8 cellular contexts compared by ENCODE assay signal in the genomic region with DNA sequence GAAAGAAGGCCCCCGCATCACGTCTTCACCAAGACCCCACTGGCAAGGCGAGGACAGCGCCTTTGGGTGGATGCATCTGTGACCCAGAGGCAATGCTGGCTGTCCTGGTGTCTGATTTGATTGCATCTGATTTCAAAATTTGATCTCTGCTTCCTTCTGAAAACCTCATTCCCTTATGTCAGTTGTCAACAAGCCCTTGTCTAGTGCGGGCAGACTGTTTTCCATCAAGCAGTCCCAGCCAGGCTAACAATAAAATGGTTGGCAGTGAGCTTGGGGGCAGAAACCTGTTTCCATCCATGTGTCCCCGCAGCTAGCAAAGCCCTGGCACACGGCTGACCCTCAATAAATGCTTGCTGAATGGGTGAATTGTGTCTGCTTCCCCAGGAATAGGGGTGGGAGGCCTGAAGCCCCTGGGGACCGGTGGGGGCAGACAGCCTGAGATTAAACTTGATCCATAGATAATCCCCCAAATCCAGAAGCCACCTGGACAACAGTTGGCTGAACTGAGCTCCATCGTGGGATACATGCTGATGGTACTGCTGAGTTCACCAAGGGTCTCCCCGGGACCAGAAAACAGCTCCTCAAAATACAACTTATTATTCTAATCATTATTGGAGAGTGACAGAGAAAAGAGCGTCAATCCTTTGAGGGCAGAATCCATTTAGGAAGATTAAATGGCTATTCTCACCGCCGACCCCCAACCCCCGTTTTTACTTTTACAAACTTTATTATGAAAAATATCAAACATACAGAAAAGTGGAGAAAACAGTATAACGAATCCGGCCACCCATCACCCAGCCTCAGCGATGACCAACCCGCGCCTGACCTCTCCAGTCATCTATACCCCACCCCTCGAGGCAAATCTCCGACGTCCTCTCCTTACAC. TPM values are rescaled to one million over a fixed set of nuclear protein-coding genes. Genes with fewer than 3 reads are reported as not detected.
DNase-seq lines count a peak whose midpoint lies in the region; TF ChIP-seq lines count a peak whose summit lies in the region.

No MANE protein-coding gene starts in this region.

- H3K9me3 Mint-ChIP-seq in endodermal cell: no peaks in the 10 kb centered on the region

- H3K9me3 ChIP-seq in ES-I3 (ENCODE audit: control insufficient read depth, insufficient read depth, low read length) (no peaks in the 10 kb centered on the region), endodermal cell (ENCODE audit: control insufficient read depth, low read length) (no peaks in the 10 kb centered on the region), neutrophil (no peaks in the 10 kb centered on the region)

- H3K9ac ChIP-seq in ES-I3 (ENCODE audit: low read depth, low read length) (peak overlapping the region; percentile 82), endodermal cell (ENCODE audit: extremely low read depth, low read length, poor library complexity, severe bottlenecking) (peak overlapping the region; percentile 48)

- H3K4me1 ChIP-seq in ES-I3 (ENCODE audit: insufficient read depth, low read length) (peaks cover 16% of the 10 kb centered on the region), endodermal cell (ENCODE audit: control insufficient read depth, insufficient read depth, low read length) (peaks cover 12% of the 10 kb centered on the region), neutrophil (ENCODE audit: control insufficient read depth in 1 of 2, insufficient read depth in 1 of 2, low read depth in 1 of 2, low read length in 1 of 2) (peaks cover 13 to 17% of the 10 kb centered on the region in 2 experiments)

- H3K27ac ChIP-seq in RWPE1 (peak overlapping the region; percentile 89), endodermal cell (ENCODE audit: low read depth, low read length) (no peak overlapping the region), neutrophil (peak overlapping the region; percentile 82)

- CTCF ChIA-PET in RWPE1 (lab: Yijun Ruan, JAX): interaction anchor here (0.6 to 1.0 kb wide), 3 partner anchors 48 to 181 kb away, joined by 3 to 4 read pairs (median 3); no protein-coding TSS in a partner anchor

- peak overlapping the region; percentile 88 for H3K4me3 Mint-ChIP-seq in endodermal cell

- POLR2A ChIA-PET in RWPE1 (lab: Yijun Ruan, JAX; ENCODE audit: low non-redundant PET): interaction anchor here (0.7 to 1.8 kb wide), 5 partner anchors 41 to 143 kb away, joined by 3 to 14 read pairs (median 3); no protein-coding TSS in a partner anchor

- peaks cover 60% of the 10 kb centered on the region for H3K4me1 Mint-ChIP-seq in endodermal cell

- TF ChIP-seq CTCF in RWPE1 (conservative IDR thresholded peaks at IDR 0.05; ENCODE audit: low read depth) (no peak), endodermal cell (conservative IDR thresholded peaks at IDR 0.05) (no peak), neutrophil (IDR thresholded peaks at IDR 0.05) (no peak)

- no peaks in the 10 kb centered on the region for H3K27me3 ChIP-seq in endodermal cell (ENCODE audit: control insufficient read depth, insufficient read depth, low read length, poor library complexity, severe bottlenecking)
- H3K27me3 ChIP-seq in neutrophil: peaks cover 94% of the 10 kb centered on the region

- H3K27me3 Mint-ChIP-seq in endodermal cell (ENCODE audit: insufficient read depth): no peaks in the 10 kb centered on the region

- H3K36me3 Mint-ChIP-seq in endodermal cell (ENCODE audit: low read depth): peaks cover 2% of the 10 kb centered on the region

- DNase-seq in RWPE1 (ENCODE audit: low spot score) (no peak), endodermal cell (no peak), NCI-H1436 treated with DMSO at 0.1 percent for 48 hours (lab: John Stamatoyannopoulos, UW) (no peak), NK-92 (lab: John Stamatoyannopoulos, UW; ENCODE audit: unreplicated experiment) (no peak), NCI-H446 (lab: John Stamatoyannopoulos, UW) (no peak)
- DNase-seq in stimulated activated naive CD4-positive, alpha-beta T cell treated with Interleukin-2 at 50 U/mL for 16 hours (lab: John Stamatoyannopoulos, UW): no peak

- 13 to 30% methylated on average over 10 to 22 of the region's 22 CpGs for WGBS in endodermal cell (ENCODE audit: insufficient coverage in 1 of 2, insufficient read length in 1 of 2), 2 experiments

- no peaks in the 10 kb centered on the region for H3K36me3 ChIP-seq in ES-I3 (ENCODE audit: insufficient read depth, low read length)
- no peaks in the 10 kb centered on the region for H3K36me3 ChIP-seq in endodermal cell (ENCODE audit: control insufficient read depth, insufficient read depth, low read length)
- H3K36me3 ChIP-seq in neutrophil: no peaks in the 10 kb centered on the region

- peak overlapping the region; percentile 83 for H3K27ac Mint-ChIP-seq in endodermal cell

- H3K4me3 ChIP-seq in endodermal cell (ENCODE audit: low read length) (peak overlapping the region; percentile 88), neutrophil (ENCODE audit: low read depth in 1 of 2, low read length in 1 of 2) (peak overlapping the region; percentile 63 to 74)

RNA-seq across cellular contexts. Expression of gene DUSP5, which starts 0.9 kb away (rescaled TPM):
- 10 to 100 TPM; 60.0 to 60.3 TPM for total RNA-seq in endodermal cell
- 9.9 TPM for polyA plus RNA-seq in endodermal cell (2013, experiment 1 of 2)
- polyA plus RNA-seq in endodermal cell (2013, experiment 2 of 2): 11.1 TPM
